In the genomic region with DNA sequence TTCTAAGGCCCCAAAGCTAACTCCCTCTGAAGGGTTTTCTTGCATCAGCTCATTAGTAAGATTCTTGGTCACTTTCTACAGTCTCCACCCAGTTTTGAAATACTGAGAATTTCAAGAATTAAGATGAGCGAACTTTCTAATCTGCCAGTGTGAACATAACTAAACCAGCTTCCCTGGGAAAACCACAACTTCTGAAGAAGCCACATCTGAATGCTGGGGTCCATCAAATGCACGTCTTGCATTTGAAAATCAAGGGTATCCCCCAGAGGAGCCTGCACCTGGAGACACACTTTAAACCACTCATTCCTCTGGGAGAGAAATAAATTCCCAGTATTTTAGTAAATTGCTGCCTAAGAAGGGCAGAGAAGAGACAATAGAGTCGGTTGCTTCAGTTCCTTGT, we compare ENCODE assay signal across 27 cellular contexts.
"Had no signal": no experiment of that assay in that cellular context is flagged by ENCODE, and none has a peak within 500 bp of the region (broad histone marks: within the 10 kb centered on the region; RNA-seq: fewer than 3 reads in every experiment).

No MANE protein-coding gene starts in this region.

- DNase-seq: activated B cell treated with CpG ODN at 0.5 μM for 24 hours; activated CD4-positive, alpha-beta memory T cell treated with anti-CD3 and anti-CD28 coated beads for 36 hours; activated CD4-positive, alpha-beta T cell treated with anti-CD3 and anti-CD28 coated beads for 4 hours; activated CD4-positive, alpha-beta T cell treated with anti-CD3 and anti-CD28 coated beads, Interleukin-2, amount 10 ng/mL, durations not matched to agents 24 days and 14 days; activated CD4-positive, alpha-beta T cell treated with anti-CD3 and anti-CD28 coated beads, Interleukin-2, amount 50 U/mL, for 1 hour; activated CD4-positive, alpha-beta T cell treated with anti-CD3 and anti-CD28 coated beads, Interleukin-2, amount 50 U/mL, for 4 hours; activated CD4-positive, CD25-positive, alpha-beta regulatory T cell treated with anti-CD3 and anti-CD28 coated beads, Interleukin-2, amount 50 U/mL, for 72 hours; activated CD8-positive, alpha-beta memory T cell treated with anti-CD3 and anti-CD28 coated beads, Interleukin-2, amount 50 U/mL, for 48 hours; activated CD8-positive, alpha-beta T cell treated with anti-CD3 and anti-CD28 coated beads for 36 hours; activated effector memory CD4-positive, alpha-beta T cell treated with Interleukin-2 at 50 U/mL for 16 hours; activated gamma-delta T cell; activated naive CD4-positive, alpha-beta T cell treated with anti-CD3 and anti-CD28 coated beads, Interleukin-2, amount 10 ng/mL, durations not matched to agents 7 days and 5 days; activated naive CD4-positive, alpha-beta T cell treated with Interleukin-2 at 50 U/mL for 16 hours; activated naive CD8-positive, alpha-beta T cell treated with anti-CD3 and anti-CD28 coated beads, Interleukin-2, amount 10 ng/mL, durations not matched to agents 7 days and 5 days; activated naive CD8-positive, alpha-beta T cell treated with anti-CD3 and anti-CD28 coated beads, Interleukin-2, amount 50 U/mL, for 24 hours; activated T-cell treated with anti-CD3 and anti-CD28 coated beads, Interleukin-2, amount 50 U/mL, for 24 hours; activated T-cell treated with anti-CD3 and anti-CD28 coated beads, Interleukin-2, amount 50 U/mL, for 48 hours; amygdala; anterior cingulate cortex; caudate nucleus; cerebellar nuclear complex; T-helper 1 cell; T-helper 2 cell; T-helper 9 cell had no signal

- H3K27ac ChIP-seq: ascending aorta, cardiac muscle cell, VCaP had no signal

- H3K27me3 ChIP-seq: ascending aorta, cardiac muscle cell had no signal

- H3K9me3 ChIP-seq: ascending aorta had no signal

- H3K36me3 ChIP-seq: ascending aorta, cardiac muscle cell had no signal

- ATAC-seq: activated CD8-positive, alpha-beta T cell treated with anti-CD3 and anti-CD28 coated beads for 36 hours; activated naive CD8-positive, alpha-beta T cell treated with anti-CD3 and anti-CD28 coated beads, Interleukin-2, amount 50 U/mL, for 24 hours had no signal

- H3K4me1 ChIP-seq: ascending aorta had no signal

- H3K4me3 ChIP-seq: ascending aorta, cardiac muscle cell had no signal
